ENCODE assay signal across 8 cellular contexts in genomic region chr17:18625509-18626104, GRCh38. TPM values are rescaled to one million over a fixed set of nuclear protein-coding genes. Genes with fewer than 3 reads are reported as not detected.
A peak's percentile ranks its signal among the peaks of the same experiment; 100 is the strongest.
DNase-seq lines count a peak whose midpoint lies in the region; ATAC-seq and TF ChIP-seq lines count a peak whose summit lies in the region.
"Not testable (repeated sequence)": the region's sequence is repeated elsewhere in the genome, so short reads cannot be mapped to it uniquely, and the experiment has no call there.

No MANE protein-coding gene starts in this region.

- not testable (repeated sequence) for H3K9me3 ChIP-seq in Panc1 (ENCODE audit: control insufficient read depth, insufficient read depth, low read depth, low read length); endodermal cell (ENCODE audit: control insufficient read depth, low read length)

- not testable (repeated sequence) for H3K36me3 Mint-ChIP-seq in endodermal cell (ENCODE audit: low read depth)

- peak; percentile 88 for TF ChIP-seq CTCF in BJ (IDR thresholded peaks at IDR 0.05; ENCODE audit: insufficient read depth, low read depth, low read length)
- TF ChIP-seq CTCF in Panc1 (IDR thresholded peaks at IDR 0.05), result peak; percentile 90
- TF ChIP-seq CTCF in endodermal cell (conservative IDR thresholded peaks at IDR 0.05), result peak; percentile 99

- not testable (repeated sequence) for H3K4me1 ChIP-seq in Panc1 (ENCODE audit: control insufficient read depth, insufficient read depth, low read length); endodermal cell (ENCODE audit: control insufficient read depth, insufficient read depth, low read length)

- CTCF ChIA-PET in BJ (lab: Yijun Ruan, JAX), result not testable (repeated sequence)
- CTCF ChIA-PET in Panc1 (lab: Charles Lee), result interaction anchor here (0.6 to 0.7 kb wide), 3 partner anchors 93 to 538 kb away, joined by 3 to 6 read pairs (median 3); no protein-coding TSS in a partner anchor

- H3K4me3 Mint-ChIP-seq in endodermal cell, result not testable (repeated sequence)

- peak overlapping the region; percentile 36 for H3K4me3 ChIP-seq in BJ (ENCODE audit: low read depth, low read length)
- H3K4me3 ChIP-seq in Panc1 (ENCODE audit: low read depth in 2 of 2, low read length in 2 of 2); endodermal cell (ENCODE audit: low read length): not testable (repeated sequence)

- DNase-seq in BJ (ENCODE audit: low read depth) (peak; percentile 29), HUDEP-2 (lab: John Stamatoyannopoulos, UW; ENCODE audit: unreplicated experiment in 76 of 76) (peak in 73 of 76 experiments; percentile 6 to 91 (median 78)), Panc1 (ENCODE audit: low read depth, low spot score) (peak; percentile 52), activated T-cell treated with anti-CD3 and anti-CD28 coated beads for 24 hours (ENCODE audit: low read depth) (peak; percentile 94), endodermal cell (peak; percentile 93), medulla oblongata (ENCODE audit: extremely low spot score) (peak; percentile 89)
- DNase-seq in stimulated activated CD4-positive, alpha-beta T cell treated with anti-CD3 and anti-CD28 coated beads, Interleukin-2, amount 100 ng/mL, for 48 hours, result peak; percentile 93 to 94

- 73 to 90% methylated on average over 7 to 20 of the region's 22 CpGs for WGBS in endodermal cell (ENCODE audit: insufficient coverage in 1 of 2, insufficient read length in 1 of 2), 2 experiments

- H3K27me3 ChIP-seq in BJ (ENCODE audit: control insufficient read depth, insufficient read depth, low read length); Panc1 (ENCODE audit: control insufficient read depth, insufficient read depth, low read length); endodermal cell (ENCODE audit: control insufficient read depth, insufficient read depth, low read length, poor library complexity, severe bottlenecking): not testable (repeated sequence)

- not testable (repeated sequence) for H3K27ac Mint-ChIP-seq in endodermal cell

- H3K27ac ChIP-seq in Panc1 (ENCODE audit: low read length); endodermal cell (ENCODE audit: low read depth, low read length): not testable (repeated sequence)

- peaks cover 18% of the 10 kb centered on the region for H3K9me3 Mint-ChIP-seq in endodermal cell

- in situ Hi-C loops in Panc1 (cut with HindIII; ENCODE audit: low pct_unique_long_range_greater_than_20kb, low sequenced_read_pairs), result not testable (repeated sequence)

- ATAC-seq in GM19467 (IDR thresholded peaks at IDR 0.05; ENCODE audit: unreplicated experiment), result peak; percentile 79
- ATAC-seq in Panc1, result not testable (repeated sequence)

- H3K27me3 Mint-ChIP-seq in endodermal cell (ENCODE audit: insufficient read depth), result not testable (repeated sequence)

- not testable (repeated sequence) for H3K36me3 ChIP-seq in BJ (ENCODE audit: control insufficient read depth, insufficient read depth, low read length); Panc1 (ENCODE audit: control insufficient read depth, insufficient read depth, low read length); endodermal cell (ENCODE audit: control insufficient read depth, insufficient read depth, low read length)

- not testable (repeated sequence) for H3K4me1 Mint-ChIP-seq in endodermal cell

- H3K9ac ChIP-seq in endodermal cell (ENCODE audit: extremely low read depth, low read length, poor library complexity, severe bottlenecking), result not testable (repeated sequence)

- intact Hi-C loops in Panc1 (cut with micrococcal nuclease; ENCODE audit: unreplicated experiment), result not testable (repeated sequence)

- not testable (repeated sequence) for BruUV-seq in Panc1 (replicated peaks; lab: Mats Ljungman, UMichigan)

- POLR2A ChIA-PET in BJ (lab: Charles Lee), result not testable (repeated sequence)
- POLR2A ChIA-PET in Panc1 (lab: Charles Lee), result interaction anchor here (0.6 kb wide), 1 partner anchor 24 kb away, joined by 3 read pairs; no protein-coding TSS in a partner anchor

RNA-seq across cellular contexts. Expression of gene TBC1D28, which starts 18.6 kb away (rescaled TPM):
- not detected in 2 replicates for polyA plus RNA-seq in BJ (2011; rRNA removed)
- not detected in 2 replicates for polyA minus RNA-seq in BJ (2011; rRNA and poly(A)+ RNA removed)
- total RNA-seq in Panc1 (2021; ENCODE audit: unreplicated experiment), result not detected
- polyA plus RNA-seq in Panc1 (2012; ENCODE audit: insufficient read length), result not detected
- total RNA-seq in endodermal cell, result not detected
- polyA plus RNA-seq in endodermal cell (2013, experiment 1 of 2), result not detected
- polyA plus RNA-seq in endodermal cell (2013, experiment 2 of 2), result 0.33 TPM

RNA-seq across cellular contexts. Expression of gene FOXO3B, which starts 56.5 kb away (rescaled TPM):
- polyA plus RNA-seq in BJ (2011; rRNA removed), result 3.4 and 5.8 TPM in 2 replicates
- polyA minus RNA-seq in BJ (2011; rRNA and poly(A)+ RNA removed), result 4.8 and 8.2 TPM in 2 replicates
- total RNA-seq in Panc1 (2021; ENCODE audit: unreplicated experiment) (4.2 TPM), endodermal cell (10 to 100 TPM; 12.3 to 12.5 TPM)
- polyA plus RNA-seq in Panc1 (2012; ENCODE audit: insufficient read length), result 5.2 TPM
- 14.7 TPM for polyA plus RNA-seq in endodermal cell (2013, experiment 1 of 2)
- polyA plus RNA-seq in endodermal cell (2013, experiment 2 of 2), result 13.9 TPM

Comparison
In these comparisons a context has a peak if more than half of its experiments do, and no peak if none do; other contexts are left out.
1. DNase-seq: peak in every context shown above with its lines; median percentile 94 in activated T-cell treated with anti-CD3 and anti-CD28 coated beads for 24 hours; 94 in stimulated activated CD4-positive, alpha-beta T cell treated with anti-CD3 and anti-CD28 coated beads, Interleukin-2, amount 100 ng/mL, for 48 hours; 93 in endodermal cell; 89 in medulla oblongata; 78 in HUDEP-2; 52 in Panc1; 29 in BJ.